In genomic region chr1:231401478-231401877, GRCh38 we compare ENCODE assay signal across 10 cellular contexts.
"Had no signal": no experiment of that assay in that cellular context is flagged by ENCODE, and none has a peak within 500 bp of the region (broad histone marks: within the 10 kb centered on the region; RNA-seq: fewer than 3 reads in every experiment).

No MANE protein-coding gene starts in this region.

- ATAC-seq: GM23338, K562 had no signal

- DNase-seq: H9, HCEC 1CT, HFFc6, IMR-90, KG1 had no signal

- H3K4me3 ChIP-seq: GM23338, K562 had no signal

- FAIRE-seq: H1, H54, HTR-8/SVneo, K562 had no signal
